Comparison of ENCODE assay signal across 8 cellular contexts in the genomic region with DNA sequence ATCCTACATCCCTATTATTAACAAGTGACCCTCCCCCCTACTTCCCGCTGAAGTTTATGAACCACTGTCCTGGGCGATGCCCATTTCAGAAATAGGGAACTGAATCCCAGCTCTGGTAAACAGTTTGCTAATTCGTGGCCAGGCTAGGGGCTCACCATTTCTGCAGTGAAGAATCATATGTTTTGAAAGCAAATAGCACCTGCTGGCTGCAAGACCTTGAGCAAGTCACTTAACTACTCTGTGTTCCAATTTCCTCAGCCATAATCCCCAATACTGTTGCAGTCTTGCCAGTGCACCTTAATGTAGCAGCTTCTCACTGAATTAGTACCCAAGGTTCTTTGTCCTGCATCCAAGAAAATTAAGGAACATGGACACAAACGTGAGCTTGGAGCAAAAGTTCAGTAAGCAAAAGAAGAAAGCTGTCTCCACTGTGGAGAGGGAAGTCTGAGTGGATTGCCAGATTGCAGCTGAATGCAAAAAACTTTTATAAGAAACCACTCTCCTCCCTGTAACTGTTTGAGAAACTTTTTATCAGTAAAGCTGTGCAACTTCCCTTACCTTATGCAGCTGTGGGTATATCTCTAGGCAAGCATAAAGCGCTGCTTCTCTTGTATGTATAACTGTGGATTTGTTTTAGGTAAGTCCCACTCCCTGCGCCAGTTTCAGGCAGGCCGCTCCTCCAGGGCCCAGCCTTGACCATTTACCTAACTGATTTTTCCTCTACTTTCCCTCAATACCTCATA. TPM values are rescaled to one million over a fixed set of nuclear protein-coding genes. Genes with fewer than 3 reads are reported as not detected.
DNase-seq lines count a peak whose midpoint lies in the region; ATAC-seq and TF ChIP-seq lines count a peak whose summit lies in the region.

No MANE protein-coding gene starts in this region.

- no peak for TF ChIP-seq CTCF in mesothelial cell of epicardium (IDR thresholded peaks at IDR 0.05; ENCODE audit: unreplicated experiment)

- peak overlapping the region; percentile 94 for H3K4me3 Mint-ChIP-seq in activated naive CD4-positive, alpha-beta T cell treated with anti-CD3 and anti-CD28 coated beads, Interleukin-2, amount 10 ng/mL, durations not matched to agents 7 days and 5 days
- peak overlapping the region; percentile 89 for H3K4me3 Mint-ChIP-seq in activated T-helper 17 cell treated with anti-CD3 and anti-CD28 coated beads, Interleukin-2, amount 50 U/mL, for 72 hours
- peak overlapping the region; percentile 55 for H3K4me3 Mint-ChIP-seq in mesothelial cell of epicardium

- peaks cover 7% of the 10 kb centered on the region for H3K9me3 Mint-ChIP-seq in activated naive CD4-positive, alpha-beta T cell treated with anti-CD3 and anti-CD28 coated beads, Interleukin-2, amount 10 ng/mL, durations not matched to agents 7 days and 5 days
- no peaks in the 10 kb centered on the region for H3K9me3 Mint-ChIP-seq in activated T-helper 17 cell treated with anti-CD3 and anti-CD28 coated beads, Interleukin-2, amount 50 U/mL, for 72 hours
- H3K9me3 Mint-ChIP-seq in mesothelial cell of epicardium, result peaks cover 16% of the 10 kb centered on the region

- H3K36me3 Mint-ChIP-seq in activated naive CD4-positive, alpha-beta T cell treated with anti-CD3 and anti-CD28 coated beads, Interleukin-2, amount 10 ng/mL, durations not matched to agents 7 days and 5 days, result peaks cover 43% of the 10 kb centered on the region
- peaks cover 6% of the 10 kb centered on the region for H3K36me3 Mint-ChIP-seq in activated T-helper 17 cell treated with anti-CD3 and anti-CD28 coated beads, Interleukin-2, amount 50 U/mL, for 72 hours (ENCODE audit: low read depth)
- peaks cover 7% of the 10 kb centered on the region for H3K36me3 Mint-ChIP-seq in mesothelial cell of epicardium

- H3K27me3 Mint-ChIP-seq in activated naive CD4-positive, alpha-beta T cell treated with anti-CD3 and anti-CD28 coated beads, Interleukin-2, amount 10 ng/mL, durations not matched to agents 7 days and 5 days, result no peaks in the 10 kb centered on the region
- H3K27me3 Mint-ChIP-seq in activated T-helper 17 cell treated with anti-CD3 and anti-CD28 coated beads, Interleukin-2, amount 50 U/mL, for 72 hours, result no peaks in the 10 kb centered on the region
- peaks cover 2% of the 10 kb centered on the region for H3K27me3 Mint-ChIP-seq in mesothelial cell of epicardium (ENCODE audit: low read depth)

- CTCF ChIA-PET in activated naive CD4-positive, alpha-beta T cell treated with anti-CD3 and anti-CD28 coated beads, Interleukin-2, amount 10 ng/mL, durations not matched to agents 7 days and 5 days (lab: Charles Lee), result interaction anchor here (0.9 to 5.2 kb wide), 4 partner anchors 24 to 85 kb away, joined by 3 to 33 read pairs (median 6); no protein-coding TSS in a partner anchor

- ATAC-seq in HG03103 (IDR thresholded peaks at IDR 0.05; ENCODE audit: low read depth, unreplicated experiment), result peak; percentile 51
- ATAC-seq in activated T-helper 17 cell treated with anti-CD3 and anti-CD28 coated beads, Interleukin-2, amount 50 U/mL, for 72 hours (replicated peaks), result peak; percentile 34

- peak overlapping the region; percentile 92 for H3K27ac Mint-ChIP-seq in activated naive CD4-positive, alpha-beta T cell treated with anti-CD3 and anti-CD28 coated beads, Interleukin-2, amount 10 ng/mL, durations not matched to agents 7 days and 5 days
- H3K27ac Mint-ChIP-seq in activated T-helper 17 cell treated with anti-CD3 and anti-CD28 coated beads, Interleukin-2, amount 50 U/mL, for 72 hours, result peak overlapping the region; percentile 80
- no peak overlapping the region for H3K27ac Mint-ChIP-seq in mesothelial cell of epicardium

- peak; percentile 33 for DNase-seq in activated naive CD4-positive, alpha-beta T cell treated with anti-CD3 and anti-CD28 coated beads, Interleukin-2, amount 10 ng/mL, durations not matched to agents 7 days and 5 days
- DNase-seq in activated naive CD4-positive, alpha-beta T cell treated with anti-CD3 and anti-CD28 coated beads, Interleukin-2, amount 50 U/mL, for 16 hours, result no peak
- DNase-seq in mesothelial cell of epicardium (ENCODE audit: low spot score in 2 of 2, unreplicated experiment in 2 of 2) (no peak), cortex of kidney (lab: John Stamatoyannopoulos, UW) (no peak), AG20443 (ENCODE audit: low spot score) (no peak), HUDEP-2 (lab: John Stamatoyannopoulos, UW; ENCODE audit: unreplicated experiment in 76 of 76) (no peak)

- peaks cover 77% of the 10 kb centered on the region for H3K4me1 Mint-ChIP-seq in activated naive CD4-positive, alpha-beta T cell treated with anti-CD3 and anti-CD28 coated beads, Interleukin-2, amount 10 ng/mL, durations not matched to agents 7 days and 5 days
- peaks cover 42% of the 10 kb centered on the region for H3K4me1 Mint-ChIP-seq in activated T-helper 17 cell treated with anti-CD3 and anti-CD28 coated beads, Interleukin-2, amount 50 U/mL, for 72 hours
- peaks cover 17% of the 10 kb centered on the region for H3K4me1 Mint-ChIP-seq in mesothelial cell of epicardium

RNA-seq across cellular contexts. Expression of a gene that starts 0.8 kb away (rescaled TPM):
- 10 to 100 TPM; 15.6 to 20.9 TPM for total RNA-seq in activated T-helper 17 cell treated with anti-CD3 and anti-CD28 coated beads, Interleukin-2, amount 50 U/mL, for 72 hours
- total RNA-seq in mesothelial cell of epicardium, result 5.4 to 8.9 TPM (median 6.2 TPM) in 3 replicates

RNA-seq across cellular contexts. Expression of a gene that starts 30.7 kb away (rescaled TPM):
- 10 to 100 TPM; 17.4 to 41.7 TPM for total RNA-seq in activated T-helper 17 cell treated with anti-CD3 and anti-CD28 coated beads, Interleukin-2, amount 50 U/mL, for 72 hours
- total RNA-seq in mesothelial cell of epicardium, result 6.0 to 7.7 TPM (median 6.5 TPM) in 3 replicates
